In the genomic region with DNA sequence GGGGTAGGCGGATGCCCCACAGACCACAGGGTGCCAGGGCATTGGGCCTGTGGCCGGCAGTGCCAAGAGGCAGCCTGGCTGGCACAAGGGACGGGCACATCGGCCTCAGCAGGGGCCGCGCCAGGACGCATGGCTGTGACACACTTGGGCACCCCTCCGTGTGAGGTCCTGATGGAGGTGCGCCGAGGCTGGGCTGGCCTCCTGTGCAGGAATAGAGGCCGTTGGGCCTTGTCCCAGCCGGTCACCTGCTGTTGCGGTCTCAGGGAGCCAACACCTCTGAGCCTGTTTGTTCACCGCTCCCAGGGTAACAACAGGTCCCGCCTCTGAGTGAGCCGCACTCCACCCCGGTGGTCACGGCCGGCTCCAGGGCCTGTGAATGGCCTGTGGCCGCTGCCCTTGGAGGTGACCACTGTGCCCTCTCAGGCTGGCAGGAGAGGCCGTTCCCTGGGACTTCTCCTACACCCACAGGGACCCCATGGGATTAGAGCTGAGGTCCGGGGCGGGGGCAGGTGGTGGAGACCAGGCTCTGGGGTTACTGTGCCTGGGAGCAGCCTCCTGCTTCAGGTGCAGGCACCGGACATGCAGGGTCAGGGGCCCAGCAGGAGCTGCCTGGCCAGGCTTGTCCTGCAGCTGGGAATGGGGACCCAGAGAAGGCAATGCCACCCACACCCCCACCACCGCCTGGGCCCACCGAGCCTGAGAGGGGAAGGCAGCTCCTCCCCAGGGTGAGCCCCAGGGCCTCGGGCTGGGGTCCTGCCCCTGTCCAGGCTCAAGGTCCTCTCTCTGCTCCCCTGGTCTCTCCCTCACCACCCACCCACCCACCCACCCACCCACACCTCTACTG, we compare ENCODE assay signal across 1 cellular context.
TF ChIP-seq lines count a peak whose summit lies in the region.

No MANE protein-coding gene starts in this region.

TF ChIP-seq in WTC11, 78 proteins besides CTCF, POLR2A, EP300 and RAD21 (continued from another document):
- TF ChIP-seq ZBTB43 (CRISPR knock-in tag; IDR thresholded peaks at IDR 0.05) (peak; percentile 31; the same call in 1 of the 2 replicates), FOXJ3 (CRISPR knock-in tag; IDR thresholded peaks at IDR 0.05; ENCODE audit: borderline replicate concordance) (no peak), FOXP1 (CRISPR knock-in tag; IDR thresholded peaks at IDR 0.05; ENCODE audit: borderline replicate concordance) (peak; percentile 48; the same call in 1 of the 2 replicates), ZNF263 (CRISPR knock-in tag; IDR thresholded peaks at IDR 0.05; ENCODE audit: low read depth) (no peak; the same call in 1 of the 2 replicates)
